In genomic region chr20:38040276-38040675, GRCh38 we compare ENCODE assay signal across 22 cellular contexts. TPM values are rescaled to one million over a fixed set of nuclear protein-coding genes. Genes with fewer than 3 reads are reported as not detected.
A peak's percentile ranks its signal among the peaks of the same experiment; 100 is the strongest.
DNase-seq lines count a peak whose midpoint lies in the region; ATAC-seq, FAIRE-seq and TF ChIP-seq lines count a peak whose summit lies in the region.
"Had no signal": no experiment of that assay in that cellular context is flagged by ENCODE, and none has a peak within 500 bp of the region (broad histone marks: within the 10 kb centered on the region; RNA-seq: fewer than 3 reads in every experiment).

No MANE protein-coding gene starts in this region.

- H3K4me3 ChIP-seq in Loucy (ENCODE audit: low read length, poor library complexity, severe bottlenecking) (peak overlapping the region; percentile 6), K562 (no peak overlapping the region), Karpas-422 (ENCODE audit: low read length) (no peak overlapping the region)
- H3K4me3 ChIP-seq: BLaER1 treated with 17β-estradiol and CSF1 and Interleukin-3, amounts not matched to agents 10 nM and 100 nM; GM23338 had no signal

- H3F3A ChIP-seq in Loucy (ENCODE audit: low read depth) = no peaks in the 10 kb centered on the region

- in situ Hi-C loops in K562 (cut with MboI) = no loop called here

- H3K9me3 ChIP-seq in Loucy (ENCODE audit: insufficient read depth, low read depth, low read length) = no peaks in the 10 kb centered on the region
- H3K9me3 ChIP-seq in K562 (replicated peaks; ENCODE audit: control insufficient read depth, insufficient read depth, low read depth, low read length) = no peaks in the 10 kb centered on the region
- H3K9me3 ChIP-seq in Karpas-422 (ENCODE audit: low read length) = no peaks in the 10 kb centered on the region
- H3K9me3 ChIP-seq: BLaER1 treated with 17β-estradiol and CSF1 and Interleukin-3, amounts not matched to agents 10 nM and 100 nM had no signal

- H3K36me3 Mint-ChIP-seq in activated T-cell treated with anti-CD3 and anti-CD28 coated beads, Interleukin-2, amount 50 U/mL, for 24 hours (ENCODE audit: low read depth) = peaks cover 91% of the 10 kb centered on the region

- H3K79me2 ChIP-seq in Loucy (ENCODE audit: insufficient read depth, low read length) (peaks cover 97% of the 10 kb centered on the region), K562 (ENCODE audit: control insufficient read depth, insufficient read depth, low read length) (peaks cover 83% of the 10 kb centered on the region), Karpas-422 (ENCODE audit: low read length) (peaks cover 96% of the 10 kb centered on the region)

- H3K27ac ChIP-seq in K562 (ENCODE audit: extremely low read depth, low read depth, low read length) = no peak overlapping the region
- no peak overlapping the region for H3K27ac ChIP-seq in Karpas-422 (ENCODE audit: low read length)
- H3K27ac ChIP-seq: BLaER1 treated with 17β-estradiol and CSF1 and Interleukin-3, amounts not matched to agents 10 nM and 100 nM had no signal

- H3K27ac Mint-ChIP-seq in activated T-cell treated with anti-CD3 and anti-CD28 coated beads, Interleukin-2, amount 50 U/mL, for 24 hours = peak overlapping the region; percentile 52
- H3K27ac Mint-ChIP-seq: B cell, GM23338 had no signal

- no peak for FAIRE-seq in K562 (lab: Jason Lieb, UNC)
- FAIRE-seq: GM12891, GM18507, H54, HTR-8/SVneo had no signal

- intact Hi-C loops in K562 (cut with micrococcal nuclease) = no loop called here

- H3K9me2 ChIP-seq in Loucy (replicated peaks; ENCODE audit: low read depth, low read length) (no peaks in the 10 kb centered on the region), Karpas-422 (replicated peaks; ENCODE audit: insufficient read depth, low read length) (no peaks in the 10 kb centered on the region)

- no peak for TF ChIP-seq RAD21 in K562 (CRISPR knock-in tag; conservative IDR thresholded peaks at IDR 0.05 in 1 of 2, IDR thresholded peaks at IDR 0.05 in 1 of 2)

- no peak for TF ChIP-seq EP300 in K562 (IDR thresholded peaks at IDR 0.05; ENCODE audit: low read length)

- no TSS peak for BruUV-seq in K562 (replicated peaks; lab: Mats Ljungman, UMichigan)

- no peak for ATAC-seq in K562
- ATAC-seq: GM23338, HCT116 had no signal

- H3K27me3 ChIP-seq in Loucy (ENCODE audit: insufficient read depth, low read length, poor library complexity, severe bottlenecking) (no peaks in the 10 kb centered on the region), K562 (ENCODE audit: control insufficient read depth in 2 of 2, insufficient read depth in 2 of 2, low read length in 2 of 2) (no peaks in the 10 kb centered on the region), Karpas-422 (ENCODE audit: low read length) (no peaks in the 10 kb centered on the region)
- H3K27me3 ChIP-seq: BLaER1 treated with 17β-estradiol and CSF1 and Interleukin-3, amounts not matched to agents 10 nM and 100 nM had no signal

- H3K9ac ChIP-seq in Loucy (ENCODE audit: low read depth, low read length, poor library complexity, severe bottlenecking) = peak overlapping the region; percentile 50
- no peak overlapping the region for H3K9ac ChIP-seq in K562 (ENCODE audit: insufficient read depth in 1 of 2, low read depth in 2 of 2, low read length in 2 of 2)
- no peak overlapping the region for H3K9ac ChIP-seq in Karpas-422 (ENCODE audit: low read length)
- H3K9ac ChIP-seq: BLaER1 treated with 17β-estradiol and CSF1 and Interleukin-3, amounts not matched to agents 10 nM and 100 nM had no signal

- H3K4me3 Mint-ChIP-seq in activated T-cell treated with anti-CD3 and anti-CD28 coated beads, Interleukin-2, amount 50 U/mL, for 24 hours = no peak overlapping the region
- H3K4me3 Mint-ChIP-seq: B cell; CD8-positive, alpha-beta memory T cell; GM23338; IgD-negative memory B cell had no signal

- WGBS in K562 (ENCODE audit: insufficient coverage, low coverage, missing lambda C conversion rate) = 18% methylated on average over 1 of the region's 1 CpG

- H4K20me1 ChIP-seq in Loucy (ENCODE audit: insufficient read depth, low read length, poor library complexity, severe bottlenecking) (peaks cover 61% of the 10 kb centered on the region), K562 (replicated peaks; ENCODE audit: control insufficient read depth, insufficient read depth, low read length) (no peaks in the 10 kb centered on the region), Karpas-422 (ENCODE audit: insufficient read depth, low read depth, low read length) (no peaks in the 10 kb centered on the region)

- peaks cover 49% of the 10 kb centered on the region; the same call in 1 of the 2 replicates for H3K36me3 ChIP-seq in Loucy (ENCODE audit: insufficient read depth, low read length)
- H3K36me3 ChIP-seq in K562 (ENCODE audit: control insufficient read depth, insufficient read depth, low read length) = peaks cover 91% of the 10 kb centered on the region
- peaks cover 43% of the 10 kb centered on the region for H3K36me3 ChIP-seq in Karpas-422 (ENCODE audit: insufficient read depth, low read length)

- peaks cover 41% of the 10 kb centered on the region for H3K4me1 ChIP-seq in Loucy (ENCODE audit: insufficient read depth, low read length, poor library complexity, severe bottlenecking)
- peaks cover 7 to 13% of the 10 kb centered on the region in 2 experiments; a peak in 4 of 5 replicates for H3K4me1 ChIP-seq in K562 (replicated peaks in 1 of 2; ENCODE audit: control insufficient read depth in 2 of 2, insufficient read depth in 2 of 2, low read length in 2 of 2)
- H3K4me1 ChIP-seq in Karpas-422 (ENCODE audit: low read length) = peaks cover 9% of the 10 kb centered on the region

- TF ChIP-seq CTCF in Loucy (conservative IDR thresholded peaks at IDR 0.05; ENCODE audit: low read length) (no peak), K562 (IDR thresholded peaks at IDR 0.05 in 2 of 3, conservative IDR thresholded peaks at IDR 0.05 in 1 of 3; ENCODE audit: insufficient read depth in 2 of 3, low read depth in 1 of 3, low read length in 3 of 3) (no peak), GM20000 (IDR thresholded peaks at IDR 0.05; ENCODE audit: extremely low read depth, missing control alignments) (no peak)

- H3K9me1 ChIP-seq in K562 (ENCODE audit: control insufficient read depth, insufficient read depth, low read length) = no peaks in the 10 kb centered on the region

- H3K4me1 Mint-ChIP-seq in activated T-cell treated with anti-CD3 and anti-CD28 coated beads, Interleukin-2, amount 50 U/mL, for 24 hours (ENCODE audit: low read depth) = peaks cover 64% of the 10 kb centered on the region

- TF ChIP-seq POLR2A in K562 (conservative IDR thresholded peaks at IDR 0.05) = no peak

- H2AFZ ChIP-seq in Loucy (ENCODE audit: low read length) (no peak overlapping the region), K562 (ENCODE audit: low read depth, low read length) (no peak overlapping the region), Karpas-422 (ENCODE audit: low read length) (no peak overlapping the region)
- H2AFZ ChIP-seq: GM23338 had no signal

- POLR2A ChIA-PET in K562 (lab: Yijun Ruan, JAX) = interaction anchor here (0.8 kb wide), 1 partner anchor 33 kb away, joined by 4 read pairs; no protein-coding TSS in a partner anchor

- CTCF ChIA-PET in K562 (lab: Yijun Ruan, JAX; ENCODE audit: low intra/inter-chr PET ratio) = no interaction called here

- H3K9me3 Mint-ChIP-seq in activated T-cell treated with anti-CD3 and anti-CD28 coated beads, Interleukin-2, amount 50 U/mL, for 24 hours = no peaks in the 10 kb centered on the region
- H3K9me3 Mint-ChIP-seq: CD8-positive, alpha-beta memory T cell; GM23338; IgD-negative memory B cell had no signal

- no peak for DNase-seq in activated T-cell treated with anti-CD3 and anti-CD28 coated beads, Interleukin-2, amount 50 U/mL, for 24 hours
- DNase-seq in activated T-cell treated with anti-CD3 and anti-CD28 coated beads, Interleukin-2, amount 50 U/mL, for 48 hours = no peak
- DNase-seq in K562 (ENCODE audit: extremely low read depth in 1 of 4, low spot score in 3 of 4) (no peak), GM20000 (ENCODE audit: low spot score) (no peak), Karpas-422 (no peak), mesenteric fat pad (ENCODE audit: low spot score) (no peak)
- DNase-seq: CD8-positive, alpha-beta memory T cell; COR-L47; DMS 273 treated with DMSO at 0.1 percent for 48 hours; DMS53; DND-41; EL had no signal

- H3K27me3 Mint-ChIP-seq in activated T-cell treated with anti-CD3 and anti-CD28 coated beads, Interleukin-2, amount 50 U/mL, for 24 hours = no peaks in the 10 kb centered on the region
- H3K27me3 Mint-ChIP-seq: B cell; CD8-positive, alpha-beta memory T cell; IgD-negative memory B cell had no signal

- peak overlapping the region; percentile 55 for H3K4me2 ChIP-seq in Loucy (ENCODE audit: low read depth, low read length, poor library complexity, severe bottlenecking)
- H3K4me2 ChIP-seq in K562 (ENCODE audit: insufficient read depth, low read length) = no peak overlapping the region
- H3K4me2 ChIP-seq in Karpas-422 (ENCODE audit: low read depth, low read length, poor library complexity, severe bottlenecking) = no peak overlapping the region
- H3K4me2 ChIP-seq: BLaER1 treated with 17β-estradiol and CSF1 and Interleukin-3, amounts not matched to agents 10 nM and 100 nM; GM23338 had no signal

RNA-seq across cellular contexts. Expression of gene RPRD1B, which starts 6.7 kb away (rescaled TPM):
- total RNA-seq in K562 (2011; cell fraction: chromatin; rRNA removed; ENCODE audit: low replicate concordance) = 55.4 and 146 TPM in 2 replicates
- total RNA-seq in K562 (2011; cell fraction: nucleolus; rRNA removed) = 28.3 and 40.1 TPM in 2 replicates
- 75.1 and 120 TPM in 2 replicates for total RNA-seq in K562 (2011; cell fraction: nucleoplasm; rRNA removed)
- total RNA-seq in K562 (2014; rRNA removed) (24.4 and 28.0 TPM in 2 replicates), K562 (2014; rRNA removed; fragmentation: Illumina TruSeq; extraction: Trizol) (21.8 and 24.4 TPM in 2 replicates), K562 (2015; rRNA removed; fragmentation: Illumina TruSeq; extraction: Trizol) (23.0 and 24.2 TPM in 2 replicates), K562 (2021) (34.8 and 36.9 TPM in 2 replicates), mesenteric fat pad (24.4 TPM)
- polyA plus RNA-seq in K562 (2011; rRNA removed) (29.5 and 39.2 TPM in 2 replicates), K562 (2014; fragmentation: Illumina TruSeq; extraction: Trizol) (30.5 and 43.0 TPM in 2 replicates), K562 (2014; fragmentation: Nextera tagmentation; extraction: Ambion mirVana) (1 to 10 TPM; 5.5 to 8.2 TPM), K562 (2014; rRNA removed) (30.4 and 35.4 TPM in 2 replicates)
- 21.4 and 25.5 TPM in 2 replicates for polyA plus RNA-seq in K562 (2011; cell fraction: cytosol; rRNA removed)
- polyA plus RNA-seq in K562 (2011; cell fraction: nucleus; rRNA removed) = 27.3 and 36.1 TPM in 2 replicates
- polyA plus RNA-seq in K562 (2012) = 18.9 and 19.1 TPM in 2 replicates
- 39.0 and 39.6 TPM in 2 replicates for polyA minus RNA-seq in K562 (2011; rRNA and poly(A)+ RNA removed)
- 26.3 and 34.9 TPM in 2 replicates for polyA minus RNA-seq in K562 (2011; cell fraction: cytosol; rRNA and poly(A)+ RNA removed)
- 40.5 and 59.6 TPM in 2 replicates for polyA minus RNA-seq in K562 (2011; cell fraction: nucleus; rRNA and poly(A)+ RNA removed)
- 20.3 and 68.2 TPM in 2 replicates for total RNA-seq in Karpas-422 (2014; rRNA removed; shearing (Covaris generic); ENCODE audit: low replicate concordance)

RNA-seq across cellular contexts. Expression of gene TTI1, which starts 7.0 kb away (rescaled TPM):
- 58.0 and 101 TPM in 2 replicates for total RNA-seq in K562 (2011; cell fraction: chromatin; rRNA removed; ENCODE audit: low replicate concordance)
- 38.5 and 41.2 TPM in 2 replicates for total RNA-seq in K562 (2011; cell fraction: nucleolus; rRNA removed)
- total RNA-seq in K562 (2011; cell fraction: nucleoplasm; rRNA removed) = 56.0 and 65.7 TPM in 2 replicates
- 27.5 and 35.0 TPM in 2 replicates for total RNA-seq in K562 (2014; rRNA removed)
- 47.8 and 48.8 TPM in 2 replicates for total RNA-seq in K562 (2014; rRNA removed; fragmentation: Illumina TruSeq; extraction: Trizol)
- total RNA-seq in K562 (2015; rRNA removed; fragmentation: Illumina TruSeq; extraction: Trizol) = 38.1 and 39.4 TPM in 2 replicates
- 44.5 and 45.8 TPM in 2 replicates for total RNA-seq in K562 (2021)
- polyA plus RNA-seq in K562 (2011; rRNA removed) = 47.2 and 55.1 TPM in 2 replicates
- polyA plus RNA-seq in K562 (2011; cell fraction: cytosol; rRNA removed) = 35.5 and 44.3 TPM in 2 replicates
- polyA plus RNA-seq in K562 (2011; cell fraction: nucleus; rRNA removed) = 34.9 and 43.0 TPM in 2 replicates
- polyA plus RNA-seq in K562 (2012) = 31.4 and 37.6 TPM in 2 replicates
- 43.1 and 47.5 TPM in 2 replicates for polyA plus RNA-seq in K562 (2014; fragmentation: Illumina TruSeq; extraction: Trizol)
- 10 to 100 TPM in 1 of 2 experiments, 1 to 10 TPM in 1; 9.8 to 23.5 TPM for polyA plus RNA-seq in K562 (2014; fragmentation: Nextera tagmentation; extraction: Ambion mirVana)
- polyA plus RNA-seq in K562 (2014; rRNA removed) = 29.4 and 33.7 TPM in 2 replicates
- polyA minus RNA-seq in K562 (2011; rRNA and poly(A)+ RNA removed) = 95.8 and 118 TPM in 2 replicates
- 32.4 and 42.9 TPM in 2 replicates for polyA minus RNA-seq in K562 (2011; cell fraction: cytosol; rRNA and poly(A)+ RNA removed)
- 49.7 and 83.2 TPM in 2 replicates for polyA minus RNA-seq in K562 (2011; cell fraction: nucleus; rRNA and poly(A)+ RNA removed)
- total RNA-seq in Karpas-422 (2014; rRNA removed; shearing (Covaris generic); ENCODE audit: low replicate concordance) = 22.7 and 38.3 TPM in 2 replicates
- total RNA-seq in mesenteric fat pad = 10.9 TPM
